ENCODE assay signal across 1 cellular context in genomic region chr3:50136714-50137405, GRCh38.
TF ChIP-seq lines count a peak whose summit lies in the region.

No MANE protein-coding gene starts in this region.

TF ChIP-seq in HepG2, 621 proteins besides CTCF, POLR2A, EP300 and RAD21:
- TF ChIP-seq HNRNPLL (IDR thresholded peaks at IDR 0.05; ENCODE audit: low read depth, low read length, poor library complexity, severe bottlenecking), result no peak
- no peak for TF ChIP-seq NR1H2 (CRISPR knock-in tag; IDR thresholded peaks at IDR 0.05; ENCODE audit: borderline replicate concordance, low read depth)
- no peak for TF ChIP-seq ZXDC (CRISPR knock-in tag; IDR thresholded peaks at IDR 0.05)
- TF ChIP-seq YEATS2 (CRISPR knock-in tag; IDR thresholded peaks at IDR 0.05; ENCODE audit: borderline replicate concordance), result no peak
- no peak for TF ChIP-seq GZF1 (CRISPR knock-in tag; IDR thresholded peaks at IDR 0.05)
- TF ChIP-seq RBM22 (optimal IDR thresholded peaks at IDR 0.05; ENCODE audit: low read length), result no peak
- no peak for TF ChIP-seq ZNF235 (CRISPR knock-in tag; IDR thresholded peaks at IDR 0.05; ENCODE audit: borderline replicate concordance)
